In the genomic region with DNA sequence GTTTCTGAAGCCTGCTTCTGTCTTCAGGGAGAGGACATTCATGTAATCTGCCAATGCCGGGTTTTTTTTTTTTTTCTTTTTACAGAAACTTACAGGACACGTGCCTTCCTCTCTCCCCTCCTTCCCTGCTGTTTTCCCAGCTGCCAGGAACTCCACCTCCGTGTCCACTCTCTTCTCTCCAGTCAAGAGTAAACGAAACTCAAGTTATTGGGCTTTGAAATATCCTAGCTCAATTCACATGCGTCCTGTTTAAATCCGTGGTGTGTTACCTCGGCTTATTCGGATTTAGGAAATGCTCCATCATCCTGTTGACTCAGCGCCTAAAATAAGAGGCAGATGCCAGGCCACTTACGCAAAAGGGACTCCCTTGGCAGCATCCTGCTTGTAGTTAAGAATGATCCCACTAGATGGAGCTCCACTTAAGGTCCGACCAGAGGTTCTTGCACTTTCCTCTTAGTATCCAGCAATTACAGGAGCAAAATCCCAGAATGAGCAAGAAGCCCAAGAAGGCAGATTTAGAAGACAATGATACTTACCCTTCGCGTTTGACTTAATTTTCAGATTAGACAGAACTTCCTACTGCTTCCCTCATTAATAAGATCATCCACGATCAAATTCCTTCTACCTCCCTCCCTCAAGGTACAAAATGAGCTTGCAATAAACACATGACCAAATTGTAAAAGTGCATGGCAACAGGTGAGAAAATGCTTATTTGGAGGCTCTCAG, we compare ENCODE assay signal across 8 cellular contexts.
DNase-seq lines count a peak whose midpoint lies in the region; ATAC-seq and TF ChIP-seq lines count a peak whose summit lies in the region.

No MANE protein-coding gene starts in this region.

- no peaks in the 10 kb centered on the region for H3K79me2 ChIP-seq in smooth muscle cell (ENCODE audit: low read depth)

- H2AFZ ChIP-seq in smooth muscle cell (ENCODE audit: low read depth): no peak overlapping the region

- H3K4me2 ChIP-seq in smooth muscle cell: peak overlapping the region; percentile 65

- no peaks in the 10 kb centered on the region for H4K20me1 ChIP-seq in smooth muscle cell (ENCODE audit: low read depth)

- TF ChIP-seq CTCF in choroid plexus epithelial cell (conservative IDR thresholded peaks at IDR 0.05; ENCODE audit: low read depth, low read length): peak; percentile 87
- TF ChIP-seq CTCF in smooth muscle cell (IDR thresholded peaks at IDR 0.05; ENCODE audit: borderline replicate concordance, insufficient read depth, poor library complexity, severe bottlenecking): peak; percentile 75

- DNase-seq in GDM1 (lab: John Stamatoyannopoulos, UW) (peak; percentile 83), NCI-H446 (lab: John Stamatoyannopoulos, UW) (peak; percentile 91 to 95), choroid plexus epithelial cell (ENCODE audit: low read depth) (peak; percentile 98), iris pigment epithelial cell (ENCODE audit: low read depth) (peak; percentile 97), smooth muscle cell (lab: John Stamatoyannopoulos, UW; ENCODE audit: unreplicated experiment) (peak; percentile 15)
- DNase-seq in activated CD4-positive, CD25-positive, alpha-beta regulatory T cell (lab: John Stamatoyannopoulos, UW): peak; percentile 6 to 15 (median 10)

- no peaks in the 10 kb centered on the region for H3F3A ChIP-seq in smooth muscle cell (ENCODE audit: low read depth)

- peak overlapping the region; percentile 25 for H3K27ac ChIP-seq in smooth muscle cell (ENCODE audit: low read depth)

- H3K4me1 ChIP-seq in smooth muscle cell (ENCODE audit: low read depth): no peaks in the 10 kb centered on the region

- peaks cover 21% of the 10 kb centered on the region for H3K27me3 ChIP-seq in smooth muscle cell (ENCODE audit: low read depth)

- H3K9ac ChIP-seq in smooth muscle cell (ENCODE audit: low read depth): peak overlapping the region; percentile 4

- H3K9me3 ChIP-seq in smooth muscle cell (replicated peaks; ENCODE audit: low read depth): no peaks in the 10 kb centered on the region

- 7% methylated on average over 14 of the region's 14 CpGs for WGBS in smooth muscle cell (ENCODE audit: low lambda C conversion rate)

- H3K36me3 ChIP-seq in smooth muscle cell (ENCODE audit: low read depth): no peaks in the 10 kb centered on the region

- ATAC-seq in HG03354 (IDR thresholded peaks at IDR 0.05; ENCODE audit: poor library complexity, severe bottlenecking, unreplicated experiment) (peak; percentile 58), GM21515 (IDR thresholded peaks at IDR 0.05; ENCODE audit: unreplicated experiment) (no peak)

- H3K4me3 ChIP-seq in choroid plexus epithelial cell (ENCODE audit: low read depth, low read length) (peak overlapping the region; percentile 35), smooth muscle cell (peak overlapping the region; percentile 35)

Comparison
In these comparisons a context has a peak if more than half of its experiments do, and no peak if none do; other contexts are left out.
1. DNase-seq: peak in every context shown above with its lines; median percentile 98 in choroid plexus epithelial cell; 97 in iris pigment epithelial cell; 93 in NCI-H446; 83 in GDM1; 15 in smooth muscle cell; 10 in activated CD4-positive, CD25-positive, alpha-beta regulatory T cell.